1 cellular context compared by ENCODE assay signal in the genomic region with DNA sequence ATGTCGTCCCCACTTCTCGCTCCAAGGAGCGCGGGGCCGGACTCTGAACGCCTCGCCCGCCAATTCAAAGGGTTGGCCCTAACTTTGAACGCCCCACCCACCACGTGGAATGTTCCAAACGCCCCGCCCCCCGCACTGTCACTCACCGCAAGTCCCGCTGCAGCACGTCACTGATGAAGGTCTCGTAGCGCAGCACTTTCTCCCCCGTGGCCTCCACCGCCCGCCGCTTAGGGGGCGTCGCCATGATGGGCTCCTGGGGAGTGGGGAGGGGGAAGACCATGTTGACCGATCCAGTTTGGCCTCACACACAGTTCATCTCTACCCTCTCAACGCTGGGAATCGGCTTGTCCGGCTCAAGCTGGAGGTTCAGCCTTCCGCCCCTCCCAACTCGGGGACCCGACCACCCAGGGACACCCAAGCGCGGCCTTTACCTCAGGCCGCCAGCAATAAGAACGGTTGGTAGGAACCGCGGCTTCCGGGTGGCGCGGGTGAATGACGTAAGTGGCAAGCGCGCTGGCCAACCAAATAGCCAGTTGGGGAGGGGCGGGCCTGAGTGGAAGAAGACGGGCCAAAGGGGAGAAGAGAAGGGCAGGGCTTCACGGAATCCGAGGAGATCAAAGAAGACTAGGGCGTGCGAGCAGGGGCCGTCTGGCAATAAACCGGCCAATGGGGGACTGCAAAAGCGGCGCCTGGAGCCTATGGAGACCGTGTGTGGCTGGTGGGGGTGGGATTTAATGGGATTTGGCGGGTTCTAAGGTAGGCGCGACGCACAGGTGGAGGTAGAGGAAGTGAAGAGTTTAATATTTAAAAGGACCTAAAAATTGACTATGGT.
TF ChIP-seq lines count a peak whose summit lies in the region.

A gene with protein sequence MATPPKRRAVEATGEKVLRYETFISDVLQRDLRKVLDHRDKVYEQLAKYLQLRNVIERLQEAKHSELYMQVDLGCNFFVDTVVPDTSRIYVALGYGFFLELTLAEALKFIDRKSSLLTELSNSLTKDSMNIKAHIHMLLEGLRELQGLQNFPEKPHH (minus strand): TSS at position 497 of the 832 bp plus-strand sequence. CDS start 253 bp downstream, at position 244.

TF ChIP-seq in HepG2, 621 proteins besides CTCF, POLR2A, EP300 and RAD21 (continued from another document and continues in another):
- TF ChIP-seq, protein P1, sequence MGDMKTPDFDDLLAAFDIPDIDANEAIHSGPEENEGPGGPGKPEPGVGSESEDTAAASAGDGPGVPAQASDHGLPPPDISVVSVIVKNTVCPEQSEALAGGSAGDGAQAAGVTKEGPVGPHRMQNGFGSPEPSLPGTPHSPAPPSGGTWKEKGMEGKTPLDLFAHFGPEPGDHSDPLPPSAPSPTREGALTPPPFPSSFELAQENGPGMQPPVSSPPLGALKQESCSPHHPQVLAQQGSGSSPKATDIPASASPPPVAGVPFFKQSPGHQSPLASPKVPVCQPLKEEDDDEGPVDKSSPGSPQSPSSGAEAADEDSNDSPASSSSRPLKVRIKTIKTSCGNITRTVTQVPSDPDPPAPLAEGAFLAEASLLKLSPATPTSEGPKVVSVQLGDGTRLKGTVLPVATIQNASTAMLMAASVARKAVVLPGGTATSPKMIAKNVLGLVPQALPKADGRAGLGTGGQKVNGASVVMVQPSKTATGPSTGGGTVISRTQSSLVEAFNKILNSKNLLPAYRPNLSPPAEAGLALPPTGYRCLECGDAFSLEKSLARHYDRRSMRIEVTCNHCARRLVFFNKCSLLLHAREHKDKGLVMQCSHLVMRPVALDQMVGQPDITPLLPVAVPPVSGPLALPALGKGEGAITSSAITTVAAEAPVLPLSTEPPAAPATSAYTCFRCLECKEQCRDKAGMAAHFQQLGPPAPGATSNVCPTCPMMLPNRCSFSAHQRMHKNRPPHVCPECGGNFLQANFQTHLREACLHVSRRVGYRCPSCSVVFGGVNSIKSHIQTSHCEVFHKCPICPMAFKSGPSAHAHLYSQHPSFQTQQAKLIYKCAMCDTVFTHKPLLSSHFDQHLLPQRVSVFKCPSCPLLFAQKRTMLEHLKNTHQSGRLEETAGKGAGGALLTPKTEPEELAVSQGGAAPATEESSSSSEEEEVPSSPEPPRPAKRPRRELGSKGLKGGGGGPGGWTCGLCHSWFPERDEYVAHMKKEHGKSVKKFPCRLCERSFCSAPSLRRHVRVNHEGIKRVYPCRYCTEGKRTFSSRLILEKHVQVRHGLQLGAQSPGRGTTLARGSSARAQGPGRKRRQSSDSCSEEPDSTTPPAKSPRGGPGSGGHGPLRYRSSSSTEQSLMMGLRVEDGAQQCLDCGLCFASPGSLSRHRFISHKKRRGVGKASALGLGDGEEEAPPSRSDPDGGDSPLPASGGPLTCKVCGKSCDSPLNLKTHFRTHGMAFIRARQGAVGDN (CRISPR knock-in tag; IDR thresholded peaks at IDR 0.05): peak; percentile 88
- no peak for TF ChIP-seq HNRNPUL1 (IDR thresholded peaks at IDR 0.05; ENCODE audit: low read depth, low read length)
- TF ChIP-seq, protein P2, sequence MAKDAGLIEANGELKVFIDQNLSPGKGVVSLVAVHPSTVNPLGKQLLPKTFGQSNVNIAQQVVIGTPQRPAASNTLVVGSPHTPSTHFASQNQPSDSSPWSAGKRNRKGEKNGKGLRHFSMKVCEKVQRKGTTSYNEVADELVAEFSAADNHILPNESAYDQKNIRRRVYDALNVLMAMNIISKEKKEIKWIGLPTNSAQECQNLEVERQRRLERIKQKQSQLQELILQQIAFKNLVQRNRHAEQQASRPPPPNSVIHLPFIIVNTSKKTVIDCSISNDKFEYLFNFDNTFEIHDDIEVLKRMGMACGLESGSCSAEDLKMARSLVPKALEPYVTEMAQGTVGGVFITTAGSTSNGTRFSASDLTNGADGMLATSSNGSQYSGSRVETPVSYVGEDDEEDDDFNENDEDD (CRISPR knock-in tag; IDR thresholded peaks at IDR 0.05; ENCODE audit: borderline replicate concordance): peak; percentile 92
- TF ChIP-seq, protein P3, sequence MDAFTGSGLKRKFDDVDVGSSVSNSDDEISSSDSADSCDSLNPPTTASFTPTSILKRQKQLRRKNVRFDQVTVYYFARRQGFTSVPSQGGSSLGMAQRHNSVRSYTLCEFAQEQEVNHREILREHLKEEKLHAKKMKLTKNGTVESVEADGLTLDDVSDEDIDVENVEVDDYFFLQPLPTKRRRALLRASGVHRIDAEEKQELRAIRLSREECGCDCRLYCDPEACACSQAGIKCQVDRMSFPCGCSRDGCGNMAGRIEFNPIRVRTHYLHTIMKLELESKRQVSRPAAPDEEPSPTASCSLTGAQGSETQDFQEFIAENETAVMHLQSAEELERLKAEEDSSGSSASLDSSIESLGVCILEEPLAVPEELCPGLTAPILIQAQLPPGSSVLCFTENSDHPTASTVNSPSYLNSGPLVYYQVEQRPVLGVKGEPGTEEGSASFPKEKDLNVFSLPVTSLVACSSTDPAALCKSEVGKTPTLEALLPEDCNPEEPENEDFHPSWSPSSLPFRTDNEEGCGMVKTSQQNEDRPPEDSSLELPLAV (CRISPR knock-in tag; conservative IDR thresholded peaks at IDR 0.05; ENCODE audit: low read depth): no peak
- TF ChIP-seq TGIF2 (CRISPR knock-in tag; IDR thresholded peaks at IDR 0.05): peak; percentile 56
- 0 out of 2 replicates have a peak, but pooled peaks have one; percentile 27 for TF ChIP-seq ZNF749 (CRISPR knock-in tag; IDR thresholded peaks at IDR 0.05; ENCODE audit: borderline replicate concordance)
- no peak for TF ChIP-seq NCOA1 (CRISPR knock-in tag; IDR thresholded peaks at IDR 0.05)
- peak; percentile 48; the same call in 1 of the 2 replicates for TF ChIP-seq ZNF775 (CRISPR knock-in tag; IDR thresholded peaks at IDR 0.05; ENCODE audit: borderline replicate concordance)
- TF ChIP-seq TOPORS (CRISPR knock-in tag; IDR thresholded peaks at IDR 0.05): peak; percentile 25; the same call in 1 of the 2 replicates
- TF ChIP-seq ZNF292 (CRISPR knock-in tag; IDR thresholded peaks at IDR 0.05; ENCODE audit: borderline replicate concordance, low read depth): no peak
- no peak for TF ChIP-seq ZNF891 (CRISPR knock-in tag; IDR thresholded peaks at IDR 0.05)
- TF ChIP-seq RELA (CRISPR knock-in tag; IDR thresholded peaks at IDR 0.05): no peak
- TF ChIP-seq ESRRA (CRISPR knock-in tag; IDR thresholded peaks at IDR 0.05; ENCODE audit: low read depth): no peak
- peak; percentile 30; the same call in 1 of the 2 replicates for TF ChIP-seq SIN3A (IDR thresholded peaks at IDR 0.05; ENCODE audit: borderline replicate concordance, low read depth, low read length)
- TF ChIP-seq, protein P4, sequence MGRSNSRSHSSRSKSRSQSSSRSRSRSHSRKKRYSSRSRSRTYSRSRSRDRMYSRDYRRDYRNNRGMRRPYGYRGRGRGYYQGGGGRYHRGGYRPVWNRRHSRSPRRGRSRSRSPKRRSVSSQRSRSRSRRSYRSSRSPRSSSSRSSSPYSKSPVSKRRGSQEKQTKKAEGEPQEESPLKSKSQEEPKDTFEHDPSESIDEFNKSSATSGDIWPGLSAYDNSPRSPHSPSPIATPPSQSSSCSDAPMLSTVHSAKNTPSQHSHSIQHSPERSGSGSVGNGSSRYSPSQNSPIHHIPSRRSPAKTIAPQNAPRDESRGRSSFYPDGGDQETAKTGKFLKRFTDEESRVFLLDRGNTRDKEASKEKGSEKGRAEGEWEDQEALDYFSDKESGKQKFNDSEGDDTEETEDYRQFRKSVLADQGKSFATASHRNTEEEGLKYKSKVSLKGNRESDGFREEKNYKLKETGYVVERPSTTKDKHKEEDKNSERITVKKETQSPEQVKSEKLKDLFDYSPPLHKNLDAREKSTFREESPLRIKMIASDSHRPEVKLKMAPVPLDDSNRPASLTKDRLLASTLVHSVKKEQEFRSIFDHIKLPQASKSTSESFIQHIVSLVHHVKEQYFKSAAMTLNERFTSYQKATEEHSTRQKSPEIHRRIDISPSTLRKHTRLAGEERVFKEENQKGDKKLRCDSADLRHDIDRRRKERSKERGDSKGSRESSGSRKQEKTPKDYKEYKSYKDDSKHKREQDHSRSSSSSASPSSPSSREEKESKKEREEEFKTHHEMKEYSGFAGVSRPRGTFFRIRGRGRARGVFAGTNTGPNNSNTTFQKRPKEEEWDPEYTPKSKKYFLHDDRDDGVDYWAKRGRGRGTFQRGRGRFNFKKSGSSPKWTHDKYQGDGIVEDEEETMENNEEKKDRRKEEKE (IDR thresholded peaks at IDR 0.05): no peak
- TF ChIP-seq, protein P5, sequence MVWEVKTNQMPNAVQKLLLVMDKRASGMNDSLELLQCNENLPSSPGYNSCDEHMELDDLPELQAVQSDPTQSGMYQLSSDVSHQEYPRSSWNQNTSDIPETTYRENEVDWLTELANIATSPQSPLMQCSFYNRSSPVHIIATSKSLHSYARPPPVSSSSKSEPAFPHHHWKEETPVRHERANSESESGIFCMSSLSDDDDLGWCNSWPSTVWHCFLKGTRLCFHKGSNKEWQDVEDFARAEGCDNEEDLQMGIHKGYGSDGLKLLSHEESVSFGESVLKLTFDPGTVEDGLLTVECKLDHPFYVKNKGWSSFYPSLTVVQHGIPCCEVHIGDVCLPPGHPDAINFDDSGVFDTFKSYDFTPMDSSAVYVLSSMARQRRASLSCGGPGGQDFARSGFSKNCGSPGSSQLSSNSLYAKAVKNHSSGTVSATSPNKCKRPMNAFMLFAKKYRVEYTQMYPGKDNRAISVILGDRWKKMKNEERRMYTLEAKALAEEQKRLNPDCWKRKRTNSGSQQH (CRISPR knock-in tag; IDR thresholded peaks at IDR 0.05; ENCODE audit: low read depth): no peak
- TF ChIP-seq, protein P6, sequence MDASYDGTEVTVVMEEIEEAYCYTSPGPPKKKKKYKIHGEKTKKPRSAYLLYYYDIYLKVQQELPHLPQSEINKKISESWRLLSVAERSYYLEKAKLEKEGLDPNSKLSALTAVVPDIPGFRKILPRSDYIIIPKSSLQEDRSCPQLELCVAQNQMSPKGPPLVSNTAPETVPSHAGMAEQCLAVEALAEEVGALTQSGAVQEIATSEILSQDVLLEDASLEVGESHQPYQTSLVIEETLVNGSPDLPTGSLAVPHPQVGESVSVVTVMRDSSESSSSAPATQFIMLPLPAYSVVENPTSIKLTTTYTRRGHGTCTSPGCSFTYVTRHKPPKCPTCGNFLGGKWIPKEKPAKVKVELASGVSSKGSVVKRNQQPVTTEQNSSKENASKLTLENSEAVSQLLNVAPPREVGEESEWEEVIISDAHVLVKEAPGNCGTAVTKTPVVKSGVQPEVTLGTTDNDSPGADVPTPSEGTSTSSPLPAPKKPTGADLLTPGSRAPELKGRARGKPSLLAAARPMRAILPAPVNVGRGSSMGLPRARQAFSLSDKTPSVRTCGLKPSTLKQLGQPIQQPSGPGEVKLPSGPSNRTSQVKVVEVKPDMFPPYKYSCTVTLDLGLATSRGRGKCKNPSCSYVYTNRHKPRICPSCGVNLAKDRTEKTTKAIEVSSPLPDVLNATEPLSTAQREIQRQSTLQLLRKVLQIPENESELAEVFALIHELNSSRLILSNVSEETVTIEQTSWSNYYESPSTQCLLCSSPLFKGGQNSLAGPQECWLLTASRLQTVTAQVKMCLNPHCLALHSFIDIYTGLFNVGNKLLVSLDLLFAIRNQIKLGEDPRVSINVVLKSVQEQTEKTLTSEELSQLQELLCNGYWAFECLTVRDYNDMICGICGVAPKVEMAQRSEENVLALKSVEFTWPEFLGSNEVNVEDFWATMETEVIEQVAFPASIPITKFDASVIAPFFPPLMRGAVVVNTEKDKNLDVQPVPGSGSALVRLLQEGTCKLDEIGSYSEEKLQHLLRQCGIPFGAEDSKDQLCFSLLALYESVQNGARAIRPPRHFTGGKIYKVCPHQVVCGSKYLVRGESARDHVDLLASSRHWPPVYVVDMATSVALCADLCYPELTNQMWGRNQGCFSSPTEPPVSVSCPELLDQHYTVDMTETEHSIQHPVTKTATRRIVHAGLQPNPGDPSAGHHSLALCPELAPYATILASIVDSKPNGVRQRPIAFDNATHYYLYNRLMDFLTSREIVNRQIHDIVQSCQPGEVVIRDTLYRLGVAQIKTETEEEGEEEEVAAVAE (CRISPR knock-in tag; IDR thresholded peaks at IDR 0.05; ENCODE audit: borderline replicate concordance): peak; percentile 62; the same call in 1 of the 2 replicates
- no peak for TF ChIP-seq RFX1 (IDR thresholded peaks at IDR 0.05)
- 0 out of 2 replicates have a peak, but pooled peaks have one; percentile 68 for TF ChIP-seq KLF6 (CRISPR knock-in tag; IDR thresholded peaks at IDR 0.05)
- TF ChIP-seq, protein P7, sequence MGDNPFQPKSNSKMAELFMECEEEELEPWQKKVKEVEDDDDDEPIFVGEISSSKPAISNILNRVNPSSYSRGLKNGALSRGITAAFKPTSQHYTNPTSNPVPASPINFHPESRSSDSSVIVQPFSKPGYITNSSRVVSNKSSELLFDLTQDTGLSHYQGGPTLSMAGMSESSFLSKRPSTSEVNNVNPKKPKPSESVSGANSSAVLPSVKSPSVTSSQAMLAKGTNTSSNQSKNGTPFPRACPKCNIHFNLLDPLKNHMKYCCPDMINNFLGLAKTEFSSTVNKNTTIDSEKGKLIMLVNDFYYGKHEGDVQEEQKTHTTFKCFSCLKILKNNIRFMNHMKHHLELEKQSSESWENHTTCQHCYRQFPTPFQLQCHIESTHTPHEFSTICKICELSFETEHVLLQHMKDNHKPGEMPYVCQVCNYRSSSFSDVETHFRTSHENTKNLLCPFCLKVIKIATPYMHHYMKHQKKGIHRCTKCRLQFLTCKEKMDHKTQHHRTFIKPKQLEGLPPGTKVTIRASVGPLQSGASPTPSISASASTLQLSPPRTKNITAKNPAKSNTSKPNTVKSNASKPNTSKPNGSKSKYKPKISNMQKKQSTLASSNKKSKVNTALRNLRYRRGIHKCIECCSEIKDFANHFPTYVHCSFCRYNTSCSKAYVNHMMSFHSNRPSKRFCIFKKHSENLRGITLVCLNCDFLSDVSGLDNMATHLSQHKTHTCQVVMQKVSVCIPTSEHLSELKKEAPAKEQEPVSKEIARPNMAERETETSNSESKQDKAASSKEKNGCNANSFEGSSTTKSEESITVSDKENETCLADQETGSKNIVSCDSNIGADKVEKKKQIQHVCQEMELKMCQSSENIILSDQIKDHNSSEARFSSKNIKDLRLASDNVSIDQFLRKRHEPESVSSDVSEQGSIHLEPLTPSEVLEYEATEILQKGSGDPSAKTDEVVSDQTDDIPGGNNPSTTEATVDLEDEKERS (CRISPR knock-in tag; IDR thresholded peaks at IDR 0.05): 0 out of 2 replicates have a peak, but pooled peaks have one; percentile 36
- TF ChIP-seq, protein P8, sequence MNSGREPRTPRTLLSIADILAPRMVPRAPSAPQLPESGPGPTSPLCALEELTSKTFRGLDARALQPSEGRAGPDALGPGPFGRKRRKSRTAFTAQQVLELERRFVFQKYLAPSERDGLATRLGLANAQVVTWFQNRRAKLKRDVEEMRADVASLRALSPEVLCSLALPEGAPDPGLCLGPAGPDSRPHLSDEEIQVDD (CRISPR knock-in tag; IDR thresholded peaks at IDR 0.05; ENCODE audit: borderline replicate concordance): no peak
- no peak for TF ChIP-seq FIP1L1 (IDR thresholded peaks at IDR 0.05; ENCODE audit: borderline replicate concordance, insufficient read depth, low read depth, low read length)
- TF ChIP-seq, protein P9, sequence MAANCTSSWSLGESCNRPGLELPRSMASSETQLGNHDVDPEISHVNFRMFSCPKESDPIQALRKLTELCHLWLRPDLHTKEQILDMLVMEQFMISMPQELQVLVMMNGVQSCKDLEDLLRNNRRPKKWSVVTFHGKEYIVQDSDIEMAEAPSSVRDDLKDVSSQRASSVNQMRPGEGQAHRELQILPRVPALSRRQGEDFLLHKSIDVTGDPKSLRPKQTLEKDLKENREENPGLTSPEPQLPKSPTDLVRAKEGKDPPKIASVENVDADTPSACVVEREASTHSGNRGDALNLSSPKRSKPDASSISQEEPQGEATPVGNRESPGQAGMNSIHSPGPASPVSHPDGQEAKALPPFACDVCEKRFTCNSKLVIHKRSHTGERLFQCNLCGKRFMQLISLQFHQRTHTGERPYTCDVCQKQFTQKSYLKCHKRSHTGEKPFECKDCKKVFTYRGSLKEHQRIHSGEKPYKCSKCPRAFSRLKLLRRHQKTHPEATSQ (CRISPR knock-in tag; IDR thresholded peaks at IDR 0.05; ENCODE audit: borderline replicate concordance): 0 out of 2 replicates have a peak, but pooled peaks have one; percentile 8
- peak; percentile 91 for TF ChIP-seq ZFY (CRISPR knock-in tag; IDR thresholded peaks at IDR 0.05)
- no peak for TF ChIP-seq SNAI1 (CRISPR knock-in tag; IDR thresholded peaks at IDR 0.05; ENCODE audit: borderline replicate concordance)
- no peak for TF ChIP-seq JDP2 (CRISPR knock-in tag; IDR thresholded peaks at IDR 0.05; ENCODE audit: borderline replicate concordance)
